In the genomic region with DNA sequence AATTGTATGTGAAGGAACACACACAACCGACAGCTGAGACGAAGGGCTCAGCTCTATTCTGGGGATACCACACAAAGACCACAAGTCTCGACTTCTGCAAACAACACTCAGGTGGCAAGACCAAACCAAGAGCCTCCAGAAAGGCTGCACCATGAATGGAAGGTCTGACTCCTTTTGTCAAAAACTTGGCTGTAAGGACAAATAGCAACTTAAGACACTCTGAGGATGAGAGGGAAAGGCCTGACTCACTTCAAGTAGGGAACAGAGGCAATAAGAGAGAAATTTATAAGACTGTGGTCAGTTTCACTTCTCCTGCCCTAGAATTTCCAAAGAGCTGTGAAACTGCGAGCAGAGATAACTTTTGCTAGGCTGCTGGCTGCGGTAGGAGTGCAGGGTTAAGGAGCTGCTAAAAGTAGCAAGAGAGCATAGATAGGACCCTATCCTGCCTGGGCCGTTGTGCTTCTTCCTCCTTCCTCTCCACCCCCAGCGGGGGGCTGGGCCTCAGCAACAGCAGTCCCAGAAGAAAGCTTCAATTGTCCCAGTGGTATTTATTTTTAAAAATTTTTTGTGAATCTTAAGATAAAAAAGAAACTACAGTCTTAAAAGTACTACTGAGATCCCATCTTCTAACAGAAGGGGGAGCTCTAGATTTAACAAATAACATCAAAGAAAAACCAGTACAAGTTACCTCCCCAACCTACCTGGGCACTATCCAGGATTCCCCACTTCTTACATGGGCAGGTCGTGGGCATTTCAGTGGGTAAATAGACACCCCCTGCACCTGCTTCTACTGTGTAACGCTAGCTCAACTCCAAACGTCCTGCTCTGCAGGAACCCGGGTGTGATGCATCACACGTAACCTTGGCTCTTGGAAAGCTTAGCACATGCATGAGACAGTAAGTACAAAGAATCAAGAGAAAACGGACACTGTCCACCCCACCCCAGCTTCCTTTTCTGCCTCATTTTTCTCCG, we compare ENCODE assay signal across 8 cellular contexts.
DNase-seq lines count a peak whose midpoint lies in the region; ATAC-seq, FAIRE-seq and TF ChIP-seq lines count a peak whose summit lies in the region.

No MANE protein-coding gene starts in this region.

- no peaks in the 10 kb centered on the region for H3K27me3 Mint-ChIP-seq in stimulated activated naive CD8-positive, alpha-beta T cell treated with anti-CD3 and anti-CD28 coated beads, Interleukin-15, Interleukin-2, amounts not matched to agents 100 ng/mL and 50 ng/mL, for 24 hours

- no peaks in the 10 kb centered on the region for H3K9me3 Mint-ChIP-seq in stimulated activated naive CD8-positive, alpha-beta T cell treated with anti-CD3 and anti-CD28 coated beads, Interleukin-15, Interleukin-2, amounts not matched to agents 100 ng/mL and 50 ng/mL, for 24 hours

- peaks cover 32% of the 10 kb centered on the region for H3K36me3 Mint-ChIP-seq in stimulated activated naive CD8-positive, alpha-beta T cell treated with anti-CD3 and anti-CD28 coated beads, Interleukin-15, Interleukin-2, amounts not matched to agents 100 ng/mL and 50 ng/mL, for 24 hours (ENCODE audit: low read depth)

- WGBS in mammary epithelial cell (ENCODE audit: low coverage, missing lambda C conversion rate): 30% methylated on average over 14 of the region's 14 CpGs

- CTCF ChIA-PET in mammary epithelial cell (lab: Charles Lee; ENCODE audit: low non-redundant PET): interaction anchor here (0.5 to 1.2 kb wide), 6 partner anchors 41 to 210 kb away, joined by 3 to 7 read pairs (median 6); no protein-coding TSS in a partner anchor

- no peak overlapping the region for H2AFZ ChIP-seq in mammary epithelial cell (ENCODE audit: low read depth, low read length)

- H3K27ac Mint-ChIP-seq in stimulated activated naive CD8-positive, alpha-beta T cell treated with anti-CD3 and anti-CD28 coated beads, Interleukin-15, Interleukin-2, amounts not matched to agents 100 ng/mL and 50 ng/mL, for 24 hours: peak overlapping the region; percentile 90

- FAIRE-seq in HTR-8/SVneo (lab: Jason Lieb, UNC): no peak
- FAIRE-seq in RCC 7860 (lab: Jason Lieb, UNC): peak; percentile 58

- peak overlapping the region; percentile 34 for H3K27ac ChIP-seq in mammary epithelial cell (ENCODE audit: insufficient read depth, low read depth, low read length)

- H3K79me2 ChIP-seq in mammary epithelial cell (ENCODE audit: insufficient read depth, low read length): peaks cover 21% of the 10 kb centered on the region

- no peaks in the 10 kb centered on the region for H4K20me1 ChIP-seq in mammary epithelial cell (ENCODE audit: insufficient read depth, low read length)

- peak overlapping the region; percentile 57 for H3K4me3 Mint-ChIP-seq in stimulated activated naive CD8-positive, alpha-beta T cell treated with anti-CD3 and anti-CD28 coated beads, Interleukin-15, Interleukin-2, amounts not matched to agents 100 ng/mL and 50 ng/mL, for 24 hours

- ATAC-seq in GM21360 (IDR thresholded peaks at IDR 0.05; ENCODE audit: unreplicated experiment): peak; percentile 65

- H3K9ac ChIP-seq in mammary epithelial cell (ENCODE audit: insufficient read depth, low read length): peak overlapping the region; percentile 27

- H3K4me1 ChIP-seq in mammary epithelial cell (ENCODE audit: insufficient read depth, low read length): peaks cover 10% of the 10 kb centered on the region

- TF ChIP-seq CTCF in mammary epithelial cell (conservative IDR thresholded peaks at IDR 0.05 in 1 of 2, IDR thresholded peaks at IDR 0.05 in 1 of 2; ENCODE audit: extremely low read depth in 1 of 2, insufficient read depth in 1 of 2, low read depth in 1 of 2, low read length in 2 of 2): peak; percentile 52 to 56

- no peaks in the 10 kb centered on the region for H3K9me3 ChIP-seq in mammary epithelial cell (replicated peaks; ENCODE audit: insufficient read depth, low read length)

- peak; percentile 33 for DNase-seq in NCI-H1092 treated with DMSO at 0.1 percent for 48 hours (lab: John Stamatoyannopoulos, UW)
- no peak for DNase-seq in NCI-H1092 (lab: John Stamatoyannopoulos, UW)
- peak; percentile 29 for DNase-seq in HTR-8/SVneo (ENCODE audit: insufficient read length, low spot score)
- DNase-seq in RCC 7860 (ENCODE audit: low spot score): peak; percentile 43
- DNase-seq in mammary epithelial cell: peak; percentile 44
- DNase-seq in kidney glomerular epithelial cell (lab: John Stamatoyannopoulos, UW): peak; percentile 20

- H3K36me3 ChIP-seq in mammary epithelial cell (ENCODE audit: insufficient read depth, low read length): no peaks in the 10 kb centered on the region

- H3K4me3 ChIP-seq in mammary epithelial cell (replicated peaks in 1 of 3; ENCODE audit: insufficient read depth in 1 of 3, low read depth in 2 of 3, low read length in 3 of 3): no peak overlapping the region

- BruUV-seq in mammary epithelial cell (replicated peaks; lab: Mats Ljungman, UMichigan): no TSS peak

- peaks cover 95% of the 10 kb centered on the region for H3K4me1 Mint-ChIP-seq in stimulated activated naive CD8-positive, alpha-beta T cell treated with anti-CD3 and anti-CD28 coated beads, Interleukin-15, Interleukin-2, amounts not matched to agents 100 ng/mL and 50 ng/mL, for 24 hours (ENCODE audit: low read depth)

- in situ Hi-C loops in mammary epithelial cell (cut with MboI; ENCODE audit: low sequenced_read_pairs in 2 of 2): loop anchor here (5.0 to 25.0 kb wide), 3 partner anchors 206 to 326 kb away; no protein-coding TSS in a partner anchor

- peak overlapping the region; percentile 51 for H3K4me2 ChIP-seq in mammary epithelial cell (ENCODE audit: insufficient read depth, low read depth, low read length)

- intact Hi-C loops in mammary epithelial cell (cut with micrococcal nuclease): loop anchor here (1.0 to 2.0 kb wide), 6 partner anchors 42 to 462 kb away; no protein-coding TSS in a partner anchor

- H3K27me3 ChIP-seq in mammary epithelial cell (ENCODE audit: insufficient read depth, low read length): no peaks in the 10 kb centered on the region

- dilution Hi-C loops in mammary epithelial cell (cut with HindIII; ENCODE audit: low sequenced_read_pairs): loop anchor here (5.0 kb wide), 5 partner anchors 51 to 326 kb away; a partner anchor contains a TSS
